ENCODE assay signal across 1 cellular context in genomic region chr5:160419458-160420330, GRCh38.
TF ChIP-seq lines count a peak whose summit lies in the region.

No MANE protein-coding gene starts in this region.

TF ChIP-seq in GM12878, 131 proteins besides CTCF, POLR2A, EP300 and RAD21 (continues in another document):
- TF ChIP-seq BMI1 (IDR thresholded peaks at IDR 0.05; ENCODE audit: borderline replicate concordance): no peak
- peak; percentile 12 for TF ChIP-seq RELB (IDR thresholded peaks at IDR 0.05; ENCODE audit: low read depth)
- TF ChIP-seq SMARCA5 (IDR thresholded peaks at IDR 0.05): 0 out of 2 replicates have a peak, but pooled peaks have one; percentile 39
- no peak for TF ChIP-seq CUX1 (IDR thresholded peaks at IDR 0.05; ENCODE audit: insufficient replicate concordance, low read depth, low read length)
- TF ChIP-seq ZNF622 (IDR thresholded peaks at IDR 0.05): no peak
- no peak; the same call in 1 of the 2 replicates for TF ChIP-seq NFIC (IDR thresholded peaks at IDR 0.05; ENCODE audit: low read depth, low read length)
- TF ChIP-seq ZNF592 (IDR thresholded peaks at IDR 0.05): no peak
- TF ChIP-seq MXI1 (IDR thresholded peaks at IDR 0.05; ENCODE audit: low read depth, low read length): peak; percentile 70; the same call in 1 of the 2 replicates
- TF ChIP-seq CBX5 (IDR thresholded peaks at IDR 0.05; ENCODE audit: low read depth): 0 out of 2 replicates have a peak, but pooled peaks have one; percentile 20
- TF ChIP-seq STAT1 (conservative IDR thresholded peaks at IDR 0.05): no peak
- TF ChIP-seq FOXM1 (IDR thresholded peaks at IDR 0.05; ENCODE audit: low read depth, low read length): no peak
- TF ChIP-seq ZNF687 (IDR thresholded peaks at IDR 0.05): no peak
- TF ChIP-seq ZZZ3 (IDR thresholded peaks at IDR 0.05; ENCODE audit: control insufficient read depth, insufficient read length, low read depth): no peak
- TF ChIP-seq NFYA (IDR thresholded peaks at IDR 0.05; ENCODE audit: borderline replicate concordance, low read depth, low read length): no peak
- no peak for TF ChIP-seq ZBED1 (IDR thresholded peaks at IDR 0.05; ENCODE audit: borderline replicate concordance)
- TF ChIP-seq RAD51 (IDR thresholded peaks at IDR 0.05): peak; percentile 44
- 0 out of 4 replicates have a peak, but pooled peaks of 1 of the 2 experiments have one; percentile 17 for TF ChIP-seq BHLHE40 (IDR thresholded peaks at IDR 0.05; ENCODE audit: borderline replicate concordance in 1 of 2, low read depth in 2 of 2, low read length in 1 of 2)
- no peak for TF ChIP-seq IRF5 (IDR thresholded peaks at IDR 0.05; ENCODE audit: borderline replicate concordance)
- TF ChIP-seq ETV6 (conservative IDR thresholded peaks at IDR 0.05 in 1 of 2, IDR thresholded peaks at IDR 0.05 in 1 of 2; ENCODE audit: borderline replicate concordance in 1 of 2, low read depth in 1 of 2): no peak
- no peak for TF ChIP-seq JUND (IDR thresholded peaks at IDR 0.05; ENCODE audit: low read depth, low read length)
- TF ChIP-seq NR2C2 (IDR thresholded peaks at IDR 0.05; ENCODE audit: borderline replicate concordance, control insufficient read depth, insufficient read length, low read depth): no peak
- TF ChIP-seq MTA2 (IDR thresholded peaks at IDR 0.05; ENCODE audit: low read depth): no peak; the same call in 1 of the 2 replicates
- TF ChIP-seq BCL3 (IDR thresholded peaks at IDR 0.05; ENCODE audit: borderline replicate concordance, insufficient read depth, low read depth, low read length, poor library complexity, severe bottlenecking): no peak
- no peak for TF ChIP-seq NR2F1 (conservative IDR thresholded peaks at IDR 0.05)
- peak; percentile 39 to 48 for TF ChIP-seq IKZF2 (IDR thresholded peaks at IDR 0.05)
- peak; percentile 40; the same call in 1 of the 2 replicates for TF ChIP-seq MLLT1 (IDR thresholded peaks at IDR 0.05)
- TF ChIP-seq SREBF1 (IDR thresholded peaks at IDR 0.05; ENCODE audit: low read length): no peak
- peak; percentile 9 for TF ChIP-seq MEF2B (IDR thresholded peaks at IDR 0.05; ENCODE audit: partially characterized antibody, poor library complexity, severe bottlenecking)
- TF ChIP-seq SMAD5 (IDR thresholded peaks at IDR 0.05; ENCODE audit: low read depth): no peak
- TF ChIP-seq TBL1XR1 (IDR thresholded peaks at IDR 0.05; ENCODE audit: low read depth, low read length): 0 out of 2 replicates have a peak, but pooled peaks have one; percentile 25
- TF ChIP-seq PML (IDR thresholded peaks at IDR 0.05; ENCODE audit: low read length): peak; percentile 7; the same call in 1 of the 2 replicates
- no peak for TF ChIP-seq TAF1 (IDR thresholded peaks at IDR 0.05; ENCODE audit: borderline replicate concordance, low read depth, low read length)
- no peak for TF ChIP-seq MAX (IDR thresholded peaks at IDR 0.05; ENCODE audit: low read depth, low read length)
- TF ChIP-seq FOXK2 (IDR thresholded peaks at IDR 0.05): no peak
- no peak for TF ChIP-seq YBX1 (IDR thresholded peaks at IDR 0.05)
- peak; percentile 70 for TF ChIP-seq SMAD1 (IDR thresholded peaks at IDR 0.05; ENCODE audit: low read depth, partially characterized antibody)
- TF ChIP-seq HCFC1 (IDR thresholded peaks at IDR 0.05; ENCODE audit: low read length): no peak
- no peak for TF ChIP-seq RELA (IDR thresholded peaks at IDR 0.05; ENCODE audit: borderline replicate concordance, partially characterized antibody)
